In genomic region chr4:122139139-122139538, GRCh38 we compare ENCODE assay signal across 34 cellular contexts.
"Had no signal": no experiment of that assay in that cellular context is flagged by ENCODE, and none has a peak within 500 bp of the region (broad histone marks: within the 10 kb centered on the region; RNA-seq: fewer than 3 reads in every experiment).

No MANE protein-coding gene starts in this region.

- H3K4me3 ChIP-seq: MG63 had no signal

- H3K9me3 ChIP-seq: MG63 had no signal

- H3K27me3 ChIP-seq: MG63 had no signal

- DNase-seq: Karpas-422, Kasumi-1, MG63, MM.1S, MV-4-11, NCI-H1048, NCI-H1092, NCI-H1092 treated with DMSO at 0.1 percent for 48 hours, NCI-H1105, NCI-H1105 treated with DMSO at 0.1 percent for 48 hours, NCI-H1417, NCI-H1417 treated with DMSO at 0.1 percent for 48 hours, NCI-H1436, NCI-H1436 treated with DMSO at 0.1 percent for 48 hours, NCI-H146, NCI-H1694, NCI-H1694 treated with DMSO at 0.1 percent for 48 hours, NCI-H187, NCI-H187 treated with DMSO at 0.1 percent for 48 hours, NCI-H1930, NCI-H2029, NCI-H2029 treated with DMSO at 0.1 percent for 48 hours, NCI-H2081, NCI-H2081 treated with DMSO at 0.1 percent for 48 hours, NCI-H2107, NCI-H2171, NCI-H2171 treated with DMSO at 0.1 percent for 48 hours, NCI-H2227 treated with DMSO at 0.1 percent for 48 hours, NCI-H226, NCI-H345, NCI-H446, NCI-H446 treated with DMSO at 0.1 percent for 48 hours, NCI-H510A, NCI-H510A treated with DMSO at 0.1 percent for 48 hours had no signal

- H3K36me3 ChIP-seq: MG63 had no signal
